In genomic region chr3:185933374-185933950, GRCh38 we compare ENCODE assay signal across 1 cellular context.
TF ChIP-seq lines count a peak whose summit lies in the region.

No MANE protein-coding gene starts in this region.

TF ChIP-seq in HCT116, 20 proteins besides CTCF, POLR2A, EP300 and RAD21 (continued from another document):
- TF ChIP-seq REST (IDR thresholded peaks at IDR 0.05; ENCODE audit: low read depth), result no peak
- no peak for TF ChIP-seq YY1 (IDR thresholded peaks at IDR 0.05; ENCODE audit: extremely low read depth, insufficient replicate concordance, low read depth, low read length)
- no peak for TF ChIP-seq EZH2phosphoT487 (IDR thresholded peaks at IDR 0.05; ENCODE audit: borderline replicate concordance)
- TF ChIP-seq EGR1 (IDR thresholded peaks at IDR 0.05; ENCODE audit: low read depth), result no peak
